Comparison of ENCODE assay signal across 1 cellular context in genomic region chr7:6121141-6121540, GRCh38.
TF ChIP-seq lines count a peak whose summit lies in the region.

No MANE protein-coding gene starts in this region.

TF ChIP-seq in GM12878, 131 proteins besides CTCF, POLR2A, EP300 and RAD21 (continued from another document):
- TF ChIP-seq E4F1 (IDR thresholded peaks at IDR 0.05; ENCODE audit: borderline replicate concordance, partially characterized antibody) = no peak
- no peak for TF ChIP-seq RBBP5 (conservative IDR thresholded peaks at IDR 0.05)
- no peak for TF ChIP-seq HDGF (IDR thresholded peaks at IDR 0.05)
- peak; percentile 79; the same call in 1 of the 2 replicates for TF ChIP-seq CBX5 (IDR thresholded peaks at IDR 0.05; ENCODE audit: low read depth)
- no peak for TF ChIP-seq ZBTB4 (CRISPR knock-in tag; IDR thresholded peaks at IDR 0.05)
- no peak for TF ChIP-seq ATF3 (IDR thresholded peaks at IDR 0.05; ENCODE audit: borderline replicate concordance, extremely low read depth, low read depth, low read length)
- TF ChIP-seq CBFB (IDR thresholded peaks at IDR 0.05; ENCODE audit: low read depth) = no peak
- no peak for TF ChIP-seq ZNF592 (IDR thresholded peaks at IDR 0.05)
